ENCODE assay signal across 38 cellular contexts in genomic region chr15:30896211-30896606, GRCh38.
"Had no signal": no experiment of that assay in that cellular context is flagged by ENCODE, and none has a peak within 500 bp of the region (broad histone marks: within the 10 kb centered on the region; RNA-seq: fewer than 3 reads in every experiment).

No MANE protein-coding gene starts in this region.

- H3K36me3 ChIP-seq: ascending aorta, cardiac muscle cell had no signal

- H3K36me3 Mint-ChIP-seq: activated naive CD4-positive, alpha-beta T cell treated with anti-CD3 and anti-CD28 coated beads, Interleukin-2, amount 10 ng/mL, durations not matched to agents 7 days and 5 days; activated naive CD8-positive, alpha-beta T cell; activated naive CD8-positive, alpha-beta T cell treated with anti-CD3 and anti-CD28 coated beads, Interleukin-2, amount 10 ng/mL, durations not matched to agents 7 days and 5 days; brain had no signal

- H3K4me1 ChIP-seq: ascending aorta had no signal

- FAIRE-seq: bronchial epithelial cell, TTC549 had no signal

- H3K27me3 ChIP-seq: ascending aorta, cardiac muscle cell had no signal

- ATAC-seq: activated CD4-positive, alpha-beta T cell treated with anti-CD3 and anti-CD28 coated beads for 36 hours; activated CD4-positive, CD25-positive, alpha-beta regulatory T cell treated with anti-CD3 and anti-CD28 coated beads, Interleukin-2, amount 50 U/mL, for 24 hours; activated CD8-positive, alpha-beta memory T cell treated with anti-CD3 and anti-CD28 coated beads, Interleukin-2, amount 10 ng/mL, durations not matched to agents 7 days and 5 days; activated CD8-positive, alpha-beta T cell treated with anti-CD3 and anti-CD28 coated beads, Interleukin-2, amount 10 ng/mL, durations not matched to agents 7 days and 5 days; activated naive CD8-positive, alpha-beta T cell treated with anti-CD3 and anti-CD28 coated beads, Interleukin-2, amount 50 U/mL, for 24 hours had no signal

- H3K9me3 Mint-ChIP-seq: activated CD4-positive, alpha-beta memory T cell treated with anti-CD3 and anti-CD28 coated beads, Interleukin-2, amount 10 ng/mL, durations not matched to agents 7 days and 5 days; activated CD4-positive, alpha-beta T cell treated with anti-CD3 and anti-CD28 coated beads, Interleukin-2, amount 10 ng/mL, durations not matched to agents 7 days and 5 days; activated naive CD4-positive, alpha-beta T cell treated with anti-CD3 and anti-CD28 coated beads, Interleukin-2, amount 10 ng/mL, durations not matched to agents 7 days and 5 days; activated naive CD4-positive, alpha-beta T cell treated with anti-CD3 and anti-CD28 coated beads, Interleukin-2, amount 50 U/mL, for 24 hours; activated naive CD8-positive, alpha-beta T cell treated with anti-CD3 and anti-CD28 coated beads, Interleukin-2, amount 10 ng/mL, durations not matched to agents 7 days and 5 days; activated naive CD8-positive, alpha-beta T cell treated with anti-CD3 and anti-CD28 coated beads, Interleukin-2, amount 50 U/mL, for 24 hours; activated T-cell treated with anti-CD3 and anti-CD28 coated beads, Interleukin-2, amount 50 U/mL, for 24 hours; activated T-helper 2 cell treated with anti-CD3 and anti-CD28 coated beads, Interferon-gamma antibody, Interleukin-2, Interleukin-4, amounts not matched to agents 10 μg/mL and 5 μg/mL and 100 μg/mL, durations not matched to agents 14 hours and 24 hours and 36 hours; brain; central memory CD8-positive, alpha-beta T cell; T-helper 1 cell treated with Interleukin-12 subunit alpha and Interleukin-12 subunit beta and Interleukin-4 antibody, amounts not matched to agents 30 μg/mL and 1 μg/mL, for 36 hours; T-helper 2 cell treated with Interferon-gamma antibody and Interleukin-4, amounts not matched to agents 5 μg/mL and 100 μg/mL, for 36 hours had no signal

- H3K4me1 Mint-ChIP-seq: activated naive CD4-positive, alpha-beta T cell treated with anti-CD3 and anti-CD28 coated beads, Interleukin-2, amount 50 U/mL, for 24 hours; central memory CD8-positive, alpha-beta T cell had no signal

- H3K27ac Mint-ChIP-seq: activated CD4-positive, alpha-beta memory T cell treated with anti-CD3 and anti-CD28 coated beads, Interleukin-2, amount 10 ng/mL, durations not matched to agents 7 days and 5 days; activated CD4-positive, alpha-beta T cell treated with anti-CD3 and anti-CD28 coated beads for 36 hours; activated CD4-positive, alpha-beta T cell treated with anti-CD3 and anti-CD28 coated beads, Interleukin-2, amount 10 ng/mL, durations not matched to agents 7 days and 5 days; activated CD8-positive, alpha-beta memory T cell treated with anti-CD3 and anti-CD28 coated beads, Interleukin-2, amount 10 ng/mL, durations not matched to agents 7 days and 5 days; activated CD8-positive, alpha-beta T cell treated with anti-CD3 and anti-CD28 coated beads, Interleukin-2, amount 10 ng/mL, durations not matched to agents 7 days and 5 days; activated naive CD4-positive, alpha-beta T cell treated with anti-CD3 and anti-CD28 coated beads, Interleukin-2, amount 10 ng/mL, durations not matched to agents 7 days and 5 days; activated naive CD4-positive, alpha-beta T cell treated with anti-CD3 and anti-CD28 coated beads, Interleukin-2, amount 50 U/mL, for 24 hours; activated naive CD8-positive, alpha-beta T cell; activated naive CD8-positive, alpha-beta T cell treated with anti-CD3 and anti-CD28 coated beads, Interleukin-2, amount 10 ng/mL, durations not matched to agents 7 days and 5 days; activated naive CD8-positive, alpha-beta T cell treated with anti-CD3 and anti-CD28 coated beads, Interleukin-2, amount 50 U/mL, for 24 hours; activated T-cell treated with anti-CD3 and anti-CD28 coated beads, Interleukin-2, amount 50 U/mL, for 24 hours; activated T-helper 2 cell treated with anti-CD3 and anti-CD28 coated beads, Interferon-gamma antibody, Interleukin-2, Interleukin-4, amounts not matched to agents 10 μg/mL and 5 μg/mL and 100 μg/mL, durations not matched to agents 14 hours and 24 hours and 36 hours; brain; T-helper 1 cell treated with Interleukin-12 subunit alpha and Interleukin-12 subunit beta and Interleukin-4 antibody, amounts not matched to agents 30 μg/mL and 1 μg/mL, for 36 hours; T-helper 2 cell treated with Interferon-gamma antibody and Interleukin-4, amounts not matched to agents 5 μg/mL and 100 μg/mL, for 36 hours had no signal

- H3K27me3 Mint-ChIP-seq: activated naive CD8-positive, alpha-beta T cell; activated T-cell treated with anti-CD3 and anti-CD28 coated beads, Interleukin-2, amount 50 U/mL, for 24 hours; brain; central memory CD8-positive, alpha-beta T cell had no signal

- H3K4me3 ChIP-seq: ascending aorta, cardiac muscle cell had no signal

- H3K4me3 Mint-ChIP-seq: activated CD4-positive, alpha-beta memory T cell treated with anti-CD3 and anti-CD28 coated beads, Interleukin-2, amount 10 ng/mL, durations not matched to agents 7 days and 5 days; activated CD4-positive, alpha-beta T cell treated with anti-CD3 and anti-CD28 coated beads for 36 hours; activated CD4-positive, alpha-beta T cell treated with anti-CD3 and anti-CD28 coated beads, Interleukin-2, amount 10 ng/mL, durations not matched to agents 7 days and 5 days; activated CD8-positive, alpha-beta memory T cell treated with anti-CD3 and anti-CD28 coated beads, Interleukin-2, amount 10 ng/mL, durations not matched to agents 7 days and 5 days; activated CD8-positive, alpha-beta T cell treated with anti-CD3 and anti-CD28 coated beads, Interleukin-2, amount 10 ng/mL, durations not matched to agents 7 days and 5 days; activated naive CD4-positive, alpha-beta T cell treated with anti-CD3 and anti-CD28 coated beads, Interleukin-2, amount 10 ng/mL, durations not matched to agents 7 days and 5 days; activated naive CD4-positive, alpha-beta T cell treated with anti-CD3 and anti-CD28 coated beads, Interleukin-2, amount 50 U/mL, for 24 hours; activated naive CD8-positive, alpha-beta T cell; activated naive CD8-positive, alpha-beta T cell treated with anti-CD3 and anti-CD28 coated beads, Interleukin-2, amount 10 ng/mL, durations not matched to agents 7 days and 5 days; activated naive CD8-positive, alpha-beta T cell treated with anti-CD3 and anti-CD28 coated beads, Interleukin-2, amount 50 U/mL, for 24 hours; activated T-cell treated with anti-CD3 and anti-CD28 coated beads, Interleukin-2, amount 50 U/mL, for 24 hours; brain; central memory CD8-positive, alpha-beta T cell; T-helper 1 cell treated with Interleukin-12 subunit alpha and Interleukin-12 subunit beta and Interleukin-4 antibody, amounts not matched to agents 30 μg/mL and 1 μg/mL, for 36 hours; T-helper 2 cell treated with Interferon-gamma antibody and Interleukin-4, amounts not matched to agents 5 μg/mL and 100 μg/mL, for 36 hours had no signal

- H3K9me3 ChIP-seq: ascending aorta had no signal

- H3K27ac ChIP-seq: ascending aorta, cardiac muscle cell, VCaP had no signal

- DNase-seq: activated CD4-positive, alpha-beta memory T cell treated with anti-CD3 and anti-CD28 coated beads, Interleukin-2, amount 10 ng/mL, durations not matched to agents 7 days and 5 days; activated CD4-positive, alpha-beta T cell treated with anti-CD3 and anti-CD28 coated beads for 1 hour; activated CD4-positive, alpha-beta T cell treated with anti-CD3 and anti-CD28 coated beads for 36 hours; activated CD4-positive, alpha-beta T cell treated with anti-CD3 and anti-CD28 coated beads for 48 hours; activated CD4-positive, alpha-beta T cell treated with anti-CD3 and anti-CD28 coated beads, Interleukin-2, amount 10 ng/mL, durations not matched to agents 7 days and 5 days; activated CD4-positive, alpha-beta T cell treated with anti-CD3 and anti-CD28 coated beads, Interleukin-2, amount 50 U/mL, for 48 hours; activated CD4-positive, CD25-positive, alpha-beta regulatory T cell; activated CD8-positive, alpha-beta memory T cell treated with anti-CD3 and anti-CD28 coated beads for 24 hours; activated CD8-positive, alpha-beta memory T cell treated with anti-CD3 and anti-CD28 coated beads, Interleukin-2, amount 10 ng/mL, durations not matched to agents 7 days and 5 days; activated CD8-positive, alpha-beta memory T cell treated with anti-CD3 and anti-CD28 coated beads, Interleukin-2, amount 50 U/mL, for 48 hours; activated CD8-positive, alpha-beta T cell treated with anti-CD3 and anti-CD28 coated beads, Interleukin-2, amount 10 ng/mL, durations not matched to agents 7 days and 5 days; activated effector memory CD4-positive, alpha-beta T cell treated with Interleukin-2 at 50 U/mL for 16 hours; activated gamma-delta T cell; activated naive CD4-positive, alpha-beta T cell treated with anti-CD3 and anti-CD28 coated beads, Interleukin-2, amount 10 ng/mL, durations not matched to agents 7 days and 5 days; activated naive CD4-positive, alpha-beta T cell treated with Interleukin-2 at 50 U/mL for 16 hours; activated naive CD8-positive, alpha-beta T cell treated with anti-CD3 and anti-CD28 coated beads, Interleukin-2, amount 10 ng/mL, durations not matched to agents 7 days and 5 days; activated naive CD8-positive, alpha-beta T cell treated with anti-CD3 and anti-CD28 coated beads, Interleukin-2, amount 50 U/mL, for 24 hours; activated T-cell treated with anti-CD3 and anti-CD28 coated beads, Interleukin-2, amount 50 U/mL, for 24 hours; activated T-cell treated with anti-CD3 and anti-CD28 coated beads, Interleukin-2, amount 50 U/mL, for 48 hours; amygdala; anterior cingulate cortex; caudate nucleus; cerebellar nuclear complex; T-helper 2 cell; T-helper 9 cell had no signal
